ENCODE assay signal across 19 cellular contexts in genomic region chr10:84510121-84510520, GRCh38.
A peak's percentile ranks its signal among the peaks of the same experiment; 100 is the strongest.
DNase-seq lines count a peak whose midpoint lies in the region; ATAC-seq and TF ChIP-seq lines count a peak whose summit lies in the region.
"Had no signal": no experiment of that assay in that cellular context is flagged by ENCODE, and none has a peak within 500 bp of the region (broad histone marks: within the 10 kb centered on the region; RNA-seq: fewer than 3 reads in every experiment).

No MANE protein-coding gene starts in this region.

- peaks cover 23% of the 10 kb centered on the region for H3K36me3 Mint-ChIP-seq in central memory CD8-positive, alpha-beta T cell (ENCODE audit: insufficient read depth)
- peaks cover 19% of the 10 kb centered on the region for H3K36me3 Mint-ChIP-seq in activated CD4-positive, alpha-beta T cell treated with anti-CD3 and anti-CD28 coated beads, Interleukin-2, amount 10 ng/mL, durations not matched to agents 24 days and 14 days (ENCODE audit: low read depth)

- DNase-seq in AG08396 (ENCODE audit: low spot score) (peak; percentile 10), HT1080 (ENCODE audit: low read depth) (peak; percentile 36), left kidney (ENCODE audit: low read depth, low spot score) (peak; percentile 30), lower leg skin (ENCODE audit: low spot score in 2 of 2) (no peak), NCI-H774 (lab: John Stamatoyannopoulos, UW) (no peak)
- no peak for DNase-seq in central memory CD8-positive, alpha-beta T cell (ENCODE audit: low spot score in 2 of 2)
- no peak for DNase-seq in activated CD4-positive, alpha-beta T cell treated with anti-CD3 and anti-CD28 coated beads, Interleukin-2, amount 10 ng/mL, durations not matched to agents 24 days and 14 days
- DNase-seq: activated CD8-positive, alpha-beta memory T cell treated with anti-CD3 and anti-CD28 coated beads for 24 hours; activated naive CD4-positive, alpha-beta T cell treated with Interleukin-2 at 50 U/mL for 16 hours; AML-193; NCI-H1417 treated with DMSO at 0.1 percent for 48 hours; NCI-H69; Right ventricle myocardium superior; stimulated activated naive CD4-positive, alpha-beta T cell treated with Interleukin-2 at 50 U/mL for 16 hours had no signal

- H3K9me3 Mint-ChIP-seq in central memory CD8-positive, alpha-beta T cell: no peaks in the 10 kb centered on the region
- H3K9me3 Mint-ChIP-seq in activated CD4-positive, alpha-beta T cell treated with anti-CD3 and anti-CD28 coated beads, Interleukin-2, amount 10 ng/mL, durations not matched to agents 24 days and 14 days: no peaks in the 10 kb centered on the region
- H3K9me3 Mint-ChIP-seq: IgD-negative memory B cell had no signal

- H3K4me1 Mint-ChIP-seq in central memory CD8-positive, alpha-beta T cell: peaks cover 21% of the 10 kb centered on the region
- H3K4me1 Mint-ChIP-seq in activated CD4-positive, alpha-beta T cell treated with anti-CD3 and anti-CD28 coated beads, Interleukin-2, amount 10 ng/mL, durations not matched to agents 24 days and 14 days: no peaks in the 10 kb centered on the region
- H3K4me1 Mint-ChIP-seq: IgD-negative memory B cell had no signal

- H3K27me3 Mint-ChIP-seq in central memory CD8-positive, alpha-beta T cell: no peaks in the 10 kb centered on the region
- H3K27me3 Mint-ChIP-seq in activated CD4-positive, alpha-beta T cell treated with anti-CD3 and anti-CD28 coated beads, Interleukin-2, amount 10 ng/mL, durations not matched to agents 24 days and 14 days: no peaks in the 10 kb centered on the region
- H3K27me3 Mint-ChIP-seq: IgD-negative memory B cell had no signal

- TF ChIP-seq CTCF in lower leg skin (IDR thresholded peaks at IDR 0.05): no peak

- H3K27ac Mint-ChIP-seq in central memory CD8-positive, alpha-beta T cell (ENCODE audit: low read depth): peak overlapping the region; percentile 39
- no peak overlapping the region for H3K27ac Mint-ChIP-seq in activated CD4-positive, alpha-beta T cell treated with anti-CD3 and anti-CD28 coated beads, Interleukin-2, amount 10 ng/mL, durations not matched to agents 24 days and 14 days
- H3K27ac Mint-ChIP-seq: IgD-negative memory B cell had no signal

- H3K4me3 Mint-ChIP-seq in central memory CD8-positive, alpha-beta T cell: no peak overlapping the region
- H3K4me3 Mint-ChIP-seq in activated CD4-positive, alpha-beta T cell treated with anti-CD3 and anti-CD28 coated beads, Interleukin-2, amount 10 ng/mL, durations not matched to agents 24 days and 14 days: no peak overlapping the region

- ATAC-seq in central memory CD8-positive, alpha-beta T cell (replicated peaks; ENCODE audit: extremely low read depth, poor library complexity, severe bottlenecking): no peak
- no peak for ATAC-seq in HG03460 (IDR thresholded peaks at IDR 0.05; ENCODE audit: unreplicated experiment)

- H3K4me3 ChIP-seq in lower leg skin (ENCODE audit: low read depth, poor library complexity, severe bottlenecking): no peak overlapping the region
- H3K4me3 ChIP-seq: coronary artery, right atrium auricular region, vagina had no signal

- intact Hi-C loops in activated CD4-positive, alpha-beta T cell treated with anti-CD3 and anti-CD28 coated beads, Interleukin-2, amount 10 ng/mL, durations not matched to agents 24 days and 14 days (cut with micrococcal nuclease): no loop called here
- intact Hi-C loops in lower leg skin (cut with DNase I; ENCODE audit: low total_unique reads): no loop called here

- 89 to 93% methylated on average over 3 of the region's 3 CpGs for WGBS in lower leg skin, 2 donors

- TF ChIP-seq POLR2A in lower leg skin (IDR thresholded peaks at IDR 0.05): no peak

Comparison
In these comparisons a context has a peak if more than half of its experiments do, and no peak if none do; other contexts are left out.
1. DNase-seq: peak in AG08396 (single experiment), HT1080 (single experiment) and left kidney (single experiment); none in central memory CD8-positive, alpha-beta T cell (0 of 2), activated CD4-positive, alpha-beta T cell treated with anti-CD3 and anti-CD28 coated beads, Interleukin-2, amount 10 ng/mL, durations not matched to agents 24 days and 14 days (single experiment), lower leg skin (0 of 2) and NCI-H774 (single experiment).